Comparison of ENCODE assay signal across 19 cellular contexts in genomic region chr1:25815208-25816111, GRCh38. TPM values are rescaled to one million over a fixed set of nuclear protein-coding genes. Genes with fewer than 3 reads are reported as not detected.
DNase-seq lines count a peak whose midpoint lies in the region; ATAC-seq and TF ChIP-seq lines count a peak whose summit lies in the region.
"Had no signal": no experiment of that assay in that cellular context is flagged by ENCODE, and none has a peak within 500 bp of the region (broad histone marks: within the 10 kb centered on the region; RNA-seq: fewer than 3 reads in every experiment).

No MANE protein-coding gene starts in this region.

- no peak overlapping the region for H2AK5ac ChIP-seq in neuronal stem cell (ENCODE audit: low read depth, low read length)

- H3K18ac ChIP-seq in neuronal stem cell (ENCODE audit: low read length): no peak overlapping the region

- H3K14ac ChIP-seq in neuronal stem cell (ENCODE audit: low read length): peak overlapping the region; percentile 4

- H4K8ac ChIP-seq in neuronal stem cell (ENCODE audit: low read depth, low read length): no peak overlapping the region

- H2BK120ac ChIP-seq in neuronal stem cell (ENCODE audit: low read depth, low read length): no peak overlapping the region

- peaks cover 34% of the 10 kb centered on the region for H3K36me3 Mint-ChIP-seq in endothelial cell (ENCODE audit: low read depth, unreplicated experiment)

- no peak overlapping the region for H3K4ac ChIP-seq in neuronal stem cell (ENCODE audit: low read length)

- H3K9me3 ChIP-seq in NT2/D1 (ENCODE audit: insufficient read depth, low read length): no peaks in the 10 kb centered on the region
- no peaks in the 10 kb centered on the region for H3K9me3 ChIP-seq in neuronal stem cell (replicated peaks in 1 of 2; ENCODE audit: control insufficient read depth in 2 of 2, insufficient read depth in 1 of 2, low read depth in 1 of 2, low read length in 2 of 2)
- H3K9me3 ChIP-seq: BLaER1 treated with 17β-estradiol and CSF1 and Interleukin-3, amounts not matched to agents 10 nM and 100 nM had no signal

- peaks cover 18% of the 10 kb centered on the region for H3K27me3 Mint-ChIP-seq in endothelial cell (ENCODE audit: unreplicated experiment)

- TF ChIP-seq CTCF in endothelial cell (IDR thresholded peaks at IDR 0.05; ENCODE audit: unreplicated experiment): no peak

- H3K4me3 Mint-ChIP-seq in endothelial cell (ENCODE audit: unreplicated experiment): peak overlapping the region; percentile 57
- H3K4me3 Mint-ChIP-seq: GM23338 had no signal

- no peak overlapping the region for H3K4me2 ChIP-seq in neuronal stem cell (ENCODE audit: insufficient read depth, low read length, poor library complexity, severe bottlenecking)
- H3K4me2 ChIP-seq: GM23338, PC-9 had no signal

- H2AFZ ChIP-seq in neuronal stem cell (ENCODE audit: low read length): no peak overlapping the region
- H2AFZ ChIP-seq: GM23338, PC-9 had no signal

- H3K27ac ChIP-seq in neuronal stem cell (replicated peaks; ENCODE audit: low read length): no peak overlapping the region
- H3K27ac ChIP-seq: BLaER1 treated with 17β-estradiol and CSF1 and Interleukin-3, amounts not matched to agents 10 nM and 100 nM; PC-9 had no signal

- H2BK12ac ChIP-seq in neuronal stem cell (ENCODE audit: low read length): no peak overlapping the region

- no peaks in the 10 kb centered on the region for H3K27me3 ChIP-seq in NT2/D1 (ENCODE audit: insufficient read depth, insufficient read length)
- H3K27me3 ChIP-seq in neuronal stem cell (ENCODE audit: control insufficient read depth in 3 of 3, insufficient read depth in 3 of 3, low read depth in 1 of 3, low read length in 3 of 3): no peaks in the 10 kb centered on the region
- H3K27me3 ChIP-seq: BLaER1 treated with 17β-estradiol and CSF1 and Interleukin-3, amounts not matched to agents 10 nM and 100 nM had no signal

- no peak overlapping the region for H2BK15ac ChIP-seq in neuronal stem cell (ENCODE audit: low read length)

- peak; percentile 49 for DNase-seq in activated effector memory CD4-positive, alpha-beta T cell treated with anti-CD3 and anti-CD28 coated beads, Interleukin-2, amount 50 U/mL, for 16 hours
- DNase-seq in activated effector memory CD4-positive, alpha-beta T cell treated with Interleukin-2 at 50 U/mL for 16 hours: no peak
- DNase-seq in NT2/D1 (ENCODE audit: low read depth, low spot score) (no peak), endothelial cell (ENCODE audit: low spot score) (no peak), neuronal stem cell (ENCODE audit: low spot score) (no peak)
- DNase-seq in stimulated activated CD4-positive, alpha-beta T cell treated with anti-CD3 and anti-CD28 coated beads, Interleukin-2, amount 100 ng/mL, for 24 hours: no peak
- DNase-seq: GF-D8, IMR-90, Kasumi-1, MM.1S, NCI-H1092 treated with DMSO at 0.1 percent for 48 hours, NCI-H2081 treated with DMSO at 0.1 percent for 48 hours, NCI-H510A, NCI-H82, PC-9 had no signal

- peaks cover 22% of the 10 kb centered on the region for H3K4me1 Mint-ChIP-seq in endothelial cell (ENCODE audit: unreplicated experiment)

- H3K9ac ChIP-seq in NT2/D1 (ENCODE audit: insufficient read length, low read depth) (peak overlapping the region; percentile 34), neuronal stem cell (ENCODE audit: low read depth, low read length, poor library complexity) (peak overlapping the region; percentile 15)

- peaks cover 9% of the 10 kb centered on the region for H3K79me1 ChIP-seq in neuronal stem cell (ENCODE audit: low read depth, low read length)

- no peak overlapping the region for H2BK5ac ChIP-seq in neuronal stem cell (ENCODE audit: low read length)

- no CpG with 5 or more reads among the region's 24 CpGs for WGBS in neuronal stem cell (ENCODE audit: extremely low coverage in 2 of 2, insufficient read length in 2 of 2, insufficient replicate concordance in 1 of 2), 2 donors

- peaks cover 25% of the 10 kb centered on the region for H3K4me1 ChIP-seq in NT2/D1 (ENCODE audit: insufficient read depth, insufficient read length)
- peaks cover 6 to 10% of the 10 kb centered on the region in 2 donors for H3K4me1 ChIP-seq in neuronal stem cell (ENCODE audit: control insufficient read depth in 2 of 2, insufficient read depth in 1 of 2, low read depth in 1 of 2, low read length in 2 of 2)

- H3K4me3 ChIP-seq in NT2/D1 (ENCODE audit: insufficient read length, low read depth) (no peak overlapping the region), neuronal stem cell (ENCODE audit: low read length in 2 of 2) (no peak overlapping the region)
- H3K4me3 ChIP-seq: BLaER1 treated with 17β-estradiol and CSF1 and Interleukin-3, amounts not matched to agents 10 nM and 100 nM; GM23338; PC-9 had no signal

- H4K91ac ChIP-seq in neuronal stem cell (ENCODE audit: low read depth, low read length, poor library complexity): no peak overlapping the region

- H3K27ac Mint-ChIP-seq in endothelial cell (ENCODE audit: unreplicated experiment): no peak overlapping the region
- H3K27ac Mint-ChIP-seq: GM23338 had no signal

- peak overlapping the region; percentile 25 for H3K23ac ChIP-seq in neuronal stem cell (ENCODE audit: low read depth, low read length, poor library complexity)

- no peak for ATAC-seq in HG03139 (IDR thresholded peaks at IDR 0.05; ENCODE audit: unreplicated experiment)
- no peak for ATAC-seq in GM21825 (IDR thresholded peaks at IDR 0.05; ENCODE audit: unreplicated experiment)
- ATAC-seq: GM23338 had no signal

- H3K9me3 Mint-ChIP-seq in endothelial cell (ENCODE audit: unreplicated experiment): no peaks in the 10 kb centered on the region
- H3K9me3 Mint-ChIP-seq: GM23338 had no signal

- H3K36me3 ChIP-seq in NT2/D1 (ENCODE audit: insufficient read depth, insufficient read length, low read length) (peaks cover 64% of the 10 kb centered on the region), neuronal stem cell (replicated peaks in 1 of 2; ENCODE audit: control insufficient read depth in 2 of 2, insufficient read depth in 2 of 2, low read length in 2 of 2) (peaks cover 32 to 62% of the 10 kb centered on the region in 2 donors)

RNA-seq across cellular contexts. Expression of gene MTFR1L, which starts 4.3 kb away (rescaled TPM):
- 48.1 TPM for total RNA-seq in endothelial cell (ENCODE audit: unreplicated experiment)
- 32.0 TPM for polyA plus RNA-seq in neuronal stem cell (2013, experiment 1 of 2)
- 30.2 TPM for polyA plus RNA-seq in neuronal stem cell (2013, experiment 2 of 2)

RNA-seq across cellular contexts. Expression of gene SELENON, which starts 15.5 kb away (rescaled TPM):
- total RNA-seq in endothelial cell (ENCODE audit: unreplicated experiment): 284 TPM
- polyA plus RNA-seq in neuronal stem cell (2013, experiment 1 of 2): 92.8 TPM
- 91.3 TPM for polyA plus RNA-seq in neuronal stem cell (2013, experiment 2 of 2)

RNA-seq across cellular contexts. Expression of gene AUNIP, which starts 43.8 kb away (rescaled TPM):
- 3.3 TPM for total RNA-seq in endothelial cell (ENCODE audit: unreplicated experiment)
- 7.6 TPM for polyA plus RNA-seq in neuronal stem cell (2013, experiment 1 of 2)
- 7.3 TPM for polyA plus RNA-seq in neuronal stem cell (2013, experiment 2 of 2)
